1 cellular context compared by ENCODE assay signal in the genomic region with DNA sequence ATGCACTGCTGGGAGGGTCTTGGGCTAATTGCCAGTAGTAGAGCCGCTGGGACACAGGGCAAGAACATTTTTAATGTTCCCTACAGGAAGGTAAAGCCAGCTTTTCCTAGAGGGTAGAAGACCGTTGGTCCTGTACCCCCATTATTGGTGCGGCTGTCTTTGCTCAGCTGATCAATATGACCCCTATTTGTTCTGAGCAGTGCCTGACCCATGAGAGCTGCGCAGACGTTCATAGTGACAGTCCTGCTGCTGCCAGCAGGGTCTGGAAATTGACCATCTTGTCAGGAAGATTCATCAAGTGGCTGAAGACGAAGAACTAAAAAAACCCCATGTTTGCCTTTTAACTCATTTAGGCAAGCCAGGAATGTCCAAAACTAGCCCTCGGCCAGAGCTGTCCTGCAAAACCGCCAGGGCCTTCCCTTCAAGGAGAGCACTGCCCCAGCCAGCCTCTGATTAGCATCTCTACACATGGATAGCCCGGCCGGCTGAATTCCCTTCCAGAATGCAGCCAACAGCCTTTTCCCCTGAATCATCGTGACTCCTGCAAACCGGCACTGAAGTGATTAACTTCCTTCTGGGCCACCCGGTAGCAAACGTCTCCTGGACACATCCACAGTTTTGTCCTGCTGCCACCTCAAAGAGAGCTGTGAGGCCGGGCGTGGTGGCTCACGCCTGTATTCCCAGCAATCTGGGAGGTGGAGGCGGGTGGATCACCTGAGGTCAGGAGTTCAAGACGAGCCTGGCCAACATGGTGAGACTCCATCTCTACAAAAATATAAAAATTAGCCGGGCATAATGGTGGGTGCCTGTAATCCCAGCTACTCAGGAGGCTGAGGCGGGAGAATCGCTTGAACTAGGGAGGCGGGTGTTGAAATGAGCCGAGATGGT.
TF ChIP-seq lines count a peak whose summit lies in the region.

No MANE protein-coding gene starts in this region.

TF ChIP-seq in K562, 482 proteins besides CTCF, POLR2A, EP300 and RAD21 (continues in another document):
- peak; percentile 37; the same call in 1 of the 2 replicates for TF ChIP-seq ZNF239 (CRISPR knock-in tag; IDR thresholded peaks at IDR 0.05)
- no peak for TF ChIP-seq ZNF311 (CRISPR knock-in tag; IDR thresholded peaks at IDR 0.05)
- TF ChIP-seq NR3C1 (CRISPR knock-in tag; IDR thresholded peaks at IDR 0.05): no peak
- TF ChIP-seq ZKSCAN8 (CRISPR knock-in tag; IDR thresholded peaks at IDR 0.05): no peak
- TF ChIP-seq MXI1 (IDR thresholded peaks at IDR 0.05; ENCODE audit: low read depth, low read length): no peak
- TF ChIP-seq, protein P1, sequence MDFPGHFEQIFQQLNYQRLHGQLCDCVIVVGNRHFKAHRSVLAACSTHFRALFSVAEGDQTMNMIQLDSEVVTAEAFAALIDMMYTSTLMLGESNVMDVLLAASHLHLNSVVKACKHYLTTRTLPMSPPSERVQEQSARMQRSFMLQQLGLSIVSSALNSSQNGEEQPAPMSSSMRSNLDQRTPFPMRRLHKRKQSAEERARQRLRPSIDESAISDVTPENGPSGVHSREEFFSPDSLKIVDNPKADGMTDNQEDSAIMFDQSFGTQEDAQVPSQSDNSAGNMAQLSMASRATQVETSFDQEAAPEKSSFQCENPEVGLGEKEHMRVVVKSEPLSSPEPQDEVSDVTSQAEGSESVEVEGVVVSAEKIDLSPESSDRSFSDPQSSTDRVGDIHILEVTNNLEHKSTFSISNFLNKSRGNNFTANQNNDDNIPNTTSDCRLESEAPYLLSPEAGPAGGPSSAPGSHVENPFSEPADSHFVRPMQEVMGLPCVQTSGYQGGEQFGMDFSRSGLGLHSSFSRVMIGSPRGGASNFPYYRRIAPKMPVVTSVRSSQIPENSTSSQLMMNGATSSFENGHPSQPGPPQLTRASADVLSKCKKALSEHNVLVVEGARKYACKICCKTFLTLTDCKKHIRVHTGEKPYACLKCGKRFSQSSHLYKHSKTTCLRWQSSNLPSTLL (IDR thresholded peaks at IDR 0.05): no peak
- TF ChIP-seq ZNF354B (CRISPR knock-in tag; IDR thresholded peaks at IDR 0.05): 0 out of 2 replicates have a peak, but pooled peaks have one; percentile 25
- TF ChIP-seq BCOR (IDR thresholded peaks at IDR 0.05): no peak; the same call in 1 of the 2 replicates
- no peak for TF ChIP-seq CBX5 (IDR thresholded peaks at IDR 0.05; ENCODE audit: borderline replicate concordance, low read depth)
- peak; percentile 59; the same call in 1 of the 2 replicates for TF ChIP-seq DMBX1 (CRISPR knock-in tag; IDR thresholded peaks at IDR 0.05; ENCODE audit: borderline replicate concordance)
- TF ChIP-seq FOXK2 (conservative IDR thresholded peaks at IDR 0.05 in 1 of 2, IDR thresholded peaks at IDR 0.05 in 1 of 2; ENCODE audit: low read depth in 2 of 2): no peak
- TF ChIP-seq, protein P2, sequence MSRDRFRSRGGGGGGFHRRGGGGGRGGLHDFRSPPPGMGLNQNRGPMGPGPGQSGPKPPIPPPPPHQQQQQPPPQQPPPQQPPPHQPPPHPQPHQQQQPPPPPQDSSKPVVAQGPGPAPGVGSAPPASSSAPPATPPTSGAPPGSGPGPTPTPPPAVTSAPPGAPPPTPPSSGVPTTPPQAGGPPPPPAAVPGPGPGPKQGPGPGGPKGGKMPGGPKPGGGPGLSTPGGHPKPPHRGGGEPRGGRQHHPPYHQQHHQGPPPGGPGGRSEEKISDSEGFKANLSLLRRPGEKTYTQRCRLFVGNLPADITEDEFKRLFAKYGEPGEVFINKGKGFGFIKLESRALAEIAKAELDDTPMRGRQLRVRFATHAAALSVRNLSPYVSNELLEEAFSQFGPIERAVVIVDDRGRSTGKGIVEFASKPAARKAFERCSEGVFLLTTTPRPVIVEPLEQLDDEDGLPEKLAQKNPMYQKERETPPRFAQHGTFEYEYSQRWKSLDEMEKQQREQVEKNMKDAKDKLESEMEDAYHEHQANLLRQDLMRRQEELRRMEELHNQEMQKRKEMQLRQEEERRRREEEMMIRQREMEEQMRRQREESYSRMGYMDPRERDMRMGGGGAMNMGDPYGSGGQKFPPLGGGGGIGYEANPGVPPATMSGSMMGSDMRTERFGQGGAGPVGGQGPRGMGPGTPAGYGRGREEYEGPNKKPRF (IDR thresholded peaks at IDR 0.05; ENCODE audit: low read depth, low read length): no peak
- TF ChIP-seq, protein P3, sequence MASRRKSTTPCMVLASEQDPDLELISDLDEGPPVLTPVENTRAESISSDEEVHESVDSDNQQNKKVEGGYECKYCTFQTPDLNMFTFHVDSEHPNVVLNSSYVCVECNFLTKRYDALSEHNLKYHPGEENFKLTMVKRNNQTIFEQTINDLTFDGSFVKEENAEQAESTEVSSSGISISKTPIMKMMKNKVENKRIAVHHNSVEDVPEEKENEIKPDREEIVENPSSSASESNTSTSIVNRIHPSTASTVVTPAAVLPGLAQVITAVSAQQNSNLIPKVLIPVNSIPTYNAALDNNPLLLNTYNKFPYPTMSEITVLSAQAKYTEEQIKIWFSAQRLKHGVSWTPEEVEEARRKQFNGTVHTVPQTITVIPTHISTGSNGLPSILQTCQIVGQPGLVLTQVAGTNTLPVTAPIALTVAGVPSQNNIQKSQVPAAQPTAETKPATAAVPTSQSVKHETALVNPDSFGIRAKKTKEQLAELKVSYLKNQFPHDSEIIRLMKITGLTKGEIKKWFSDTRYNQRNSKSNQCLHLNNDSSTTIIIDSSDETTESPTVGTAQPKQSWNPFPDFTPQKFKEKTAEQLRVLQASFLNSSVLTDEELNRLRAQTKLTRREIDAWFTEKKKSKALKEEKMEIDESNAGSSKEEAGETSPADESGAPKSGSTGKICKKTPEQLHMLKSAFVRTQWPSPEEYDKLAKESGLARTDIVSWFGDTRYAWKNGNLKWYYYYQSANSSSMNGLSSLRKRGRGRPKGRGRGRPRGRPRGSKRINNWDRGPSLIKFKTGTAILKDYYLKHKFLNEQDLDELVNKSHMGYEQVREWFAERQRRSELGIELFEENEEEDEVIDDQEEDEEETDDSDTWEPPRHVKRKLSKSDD (conservative IDR thresholded peaks at IDR 0.05; ENCODE audit: low read length): no peak
- peak; percentile 72 for TF ChIP-seq BRD9 (IDR thresholded peaks at IDR 0.05; ENCODE audit: low read depth, partially characterized antibody)
- TF ChIP-seq, protein P4, sequence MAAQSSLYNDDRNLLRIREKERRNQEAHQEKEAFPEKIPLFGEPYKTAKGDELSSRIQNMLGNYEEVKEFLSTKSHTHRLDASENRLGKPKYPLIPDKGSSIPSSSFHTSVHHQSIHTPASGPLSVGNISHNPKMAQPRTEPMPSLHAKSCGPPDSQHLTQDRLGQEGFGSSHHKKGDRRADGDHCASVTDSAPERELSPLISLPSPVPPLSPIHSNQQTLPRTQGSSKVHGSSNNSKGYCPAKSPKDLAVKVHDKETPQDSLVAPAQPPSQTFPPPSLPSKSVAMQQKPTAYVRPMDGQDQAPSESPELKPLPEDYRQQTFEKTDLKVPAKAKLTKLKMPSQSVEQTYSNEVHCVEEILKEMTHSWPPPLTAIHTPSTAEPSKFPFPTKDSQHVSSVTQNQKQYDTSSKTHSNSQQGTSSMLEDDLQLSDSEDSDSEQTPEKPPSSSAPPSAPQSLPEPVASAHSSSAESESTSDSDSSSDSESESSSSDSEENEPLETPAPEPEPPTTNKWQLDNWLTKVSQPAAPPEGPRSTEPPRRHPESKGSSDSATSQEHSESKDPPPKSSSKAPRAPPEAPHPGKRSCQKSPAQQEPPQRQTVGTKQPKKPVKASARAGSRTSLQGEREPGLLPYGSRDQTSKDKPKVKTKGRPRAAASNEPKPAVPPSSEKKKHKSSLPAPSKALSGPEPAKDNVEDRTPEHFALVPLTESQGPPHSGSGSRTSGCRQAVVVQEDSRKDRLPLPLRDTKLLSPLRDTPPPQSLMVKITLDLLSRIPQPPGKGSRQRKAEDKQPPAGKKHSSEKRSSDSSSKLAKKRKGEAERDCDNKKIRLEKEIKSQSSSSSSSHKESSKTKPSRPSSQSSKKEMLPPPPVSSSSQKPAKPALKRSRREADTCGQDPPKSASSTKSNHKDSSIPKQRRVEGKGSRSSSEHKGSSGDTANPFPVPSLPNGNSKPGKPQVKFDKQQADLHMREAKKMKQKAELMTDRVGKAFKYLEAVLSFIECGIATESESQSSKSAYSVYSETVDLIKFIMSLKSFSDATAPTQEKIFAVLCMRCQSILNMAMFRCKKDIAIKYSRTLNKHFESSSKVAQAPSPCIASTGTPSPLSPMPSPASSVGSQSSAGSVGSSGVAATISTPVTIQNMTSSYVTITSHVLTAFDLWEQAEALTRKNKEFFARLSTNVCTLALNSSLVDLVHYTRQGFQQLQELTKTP (IDR thresholded peaks at IDR 0.05; ENCODE audit: low read depth in 1 of 2, partially characterized antibody in 2 of 2): peak in 1 of 2 experiments; percentile 60
- TF ChIP-seq IFI16 (CRISPR knock-in tag; IDR thresholded peaks at IDR 0.05): no peak
- no peak for TF ChIP-seq BDP1 (IDR thresholded peaks at IDR 0.05; ENCODE audit: insufficient read depth, insufficient read length)
- peak; percentile 99 for TF ChIP-seq C11orf30 (IDR thresholded peaks at IDR 0.05; ENCODE audit: low read depth)
- TF ChIP-seq, protein P5, sequence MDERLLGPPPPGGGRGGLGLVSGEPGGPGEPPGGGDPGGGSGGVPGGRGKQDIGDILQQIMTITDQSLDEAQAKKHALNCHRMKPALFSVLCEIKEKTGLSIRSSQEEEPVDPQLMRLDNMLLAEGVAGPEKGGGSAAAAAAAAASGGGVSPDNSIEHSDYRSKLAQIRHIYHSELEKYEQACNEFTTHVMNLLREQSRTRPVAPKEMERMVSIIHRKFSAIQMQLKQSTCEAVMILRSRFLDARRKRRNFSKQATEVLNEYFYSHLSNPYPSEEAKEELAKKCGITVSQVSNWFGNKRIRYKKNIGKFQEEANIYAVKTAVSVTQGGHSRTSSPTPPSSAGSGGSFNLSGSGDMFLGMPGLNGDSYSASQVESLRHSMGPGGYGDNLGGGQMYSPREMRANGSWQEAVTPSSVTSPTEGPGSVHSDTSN (CRISPR knock-in tag; IDR thresholded peaks at IDR 0.05; ENCODE audit: low read depth): no peak
- TF ChIP-seq, protein P5 (tag; conservative IDR thresholded peaks at IDR 0.05; ENCODE audit: low read depth): peak; percentile 59
- peak; percentile 100 for TF ChIP-seq NFE2 (IDR thresholded peaks at IDR 0.05; ENCODE audit: low read depth)
- peak; percentile 88 for TF ChIP-seq EP400 (IDR thresholded peaks at IDR 0.05)
- TF ChIP-seq KLF1 (tag; IDR thresholded peaks at IDR 0.05): no peak
- no peak for TF ChIP-seq BMI1 (IDR thresholded peaks at IDR 0.05; ENCODE audit: low read length)
- TF ChIP-seq U2AF1 (optimal IDR thresholded peaks at IDR 0.05; ENCODE audit: low read depth, low read length): no peak
- TF ChIP-seq TAF7 (tag; IDR thresholded peaks at IDR 0.05): peak; percentile 42; the same call in 1 of the 2 replicates
- TF ChIP-seq, protein P6, sequence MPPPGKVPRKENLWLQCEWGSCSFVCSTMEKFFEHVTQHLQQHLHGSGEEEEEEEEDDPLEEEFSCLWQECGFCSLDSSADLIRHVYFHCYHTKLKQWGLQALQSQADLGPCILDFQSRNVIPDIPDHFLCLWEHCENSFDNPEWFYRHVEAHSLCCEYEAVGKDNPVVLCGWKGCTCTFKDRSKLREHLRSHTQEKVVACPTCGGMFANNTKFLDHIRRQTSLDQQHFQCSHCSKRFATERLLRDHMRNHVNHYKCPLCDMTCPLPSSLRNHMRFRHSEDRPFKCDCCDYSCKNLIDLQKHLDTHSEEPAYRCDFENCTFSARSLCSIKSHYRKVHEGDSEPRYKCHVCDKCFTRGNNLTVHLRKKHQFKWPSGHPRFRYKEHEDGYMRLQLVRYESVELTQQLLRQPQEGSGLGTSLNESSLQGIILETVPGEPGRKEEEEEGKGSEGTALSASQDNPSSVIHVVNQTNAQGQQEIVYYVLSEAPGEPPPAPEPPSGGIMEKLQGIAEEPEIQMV (tag; conservative IDR thresholded peaks at IDR 0.05; ENCODE audit: low read depth): no peak
- 0 out of 2 replicates have a peak, but pooled peaks have one; percentile 15 for TF ChIP-seq ZBTB17 (CRISPR knock-in tag; IDR thresholded peaks at IDR 0.05)
- TF ChIP-seq, protein P7, sequence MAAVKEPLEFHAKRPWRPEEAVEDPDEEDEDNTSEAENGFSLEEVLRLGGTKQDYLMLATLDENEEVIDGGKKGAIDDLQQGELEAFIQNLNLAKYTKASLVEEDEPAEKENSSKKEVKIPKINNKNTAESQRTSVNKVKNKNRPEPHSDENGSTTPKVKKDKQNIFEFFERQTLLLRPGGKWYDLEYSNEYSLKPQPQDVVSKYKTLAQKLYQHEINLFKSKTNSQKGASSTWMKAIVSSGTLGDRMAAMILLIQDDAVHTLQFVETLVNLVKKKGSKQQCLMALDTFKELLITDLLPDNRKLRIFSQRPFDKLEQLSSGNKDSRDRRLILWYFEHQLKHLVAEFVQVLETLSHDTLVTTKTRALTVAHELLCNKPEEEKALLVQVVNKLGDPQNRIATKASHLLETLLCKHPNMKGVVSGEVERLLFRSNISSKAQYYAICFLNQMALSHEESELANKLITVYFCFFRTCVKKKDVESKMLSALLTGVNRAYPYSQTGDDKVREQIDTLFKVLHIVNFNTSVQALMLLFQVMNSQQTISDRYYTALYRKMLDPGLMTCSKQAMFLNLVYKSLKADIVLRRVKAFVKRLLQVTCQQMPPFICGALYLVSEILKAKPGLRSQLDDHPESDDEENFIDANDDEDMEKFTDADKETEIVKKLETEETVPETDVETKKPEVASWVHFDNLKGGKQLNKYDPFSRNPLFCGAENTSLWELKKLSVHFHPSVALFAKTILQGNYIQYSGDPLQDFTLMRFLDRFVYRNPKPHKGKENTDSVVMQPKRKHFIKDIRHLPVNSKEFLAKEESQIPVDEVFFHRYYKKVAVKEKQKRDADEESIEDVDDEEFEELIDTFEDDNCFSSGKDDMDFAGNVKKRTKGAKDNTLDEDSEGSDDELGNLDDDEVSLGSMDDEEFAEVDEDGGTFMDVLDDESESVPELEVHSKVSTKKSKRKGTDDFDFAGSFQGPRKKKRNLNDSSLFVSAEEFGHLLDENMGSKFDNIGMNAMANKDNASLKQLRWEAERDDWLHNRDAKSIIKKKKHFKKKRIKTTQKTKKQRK (IDR thresholded peaks at IDR 0.05; ENCODE audit: borderline replicate concordance, low read depth, low read length): no peak
- TF ChIP-seq, protein P8, sequence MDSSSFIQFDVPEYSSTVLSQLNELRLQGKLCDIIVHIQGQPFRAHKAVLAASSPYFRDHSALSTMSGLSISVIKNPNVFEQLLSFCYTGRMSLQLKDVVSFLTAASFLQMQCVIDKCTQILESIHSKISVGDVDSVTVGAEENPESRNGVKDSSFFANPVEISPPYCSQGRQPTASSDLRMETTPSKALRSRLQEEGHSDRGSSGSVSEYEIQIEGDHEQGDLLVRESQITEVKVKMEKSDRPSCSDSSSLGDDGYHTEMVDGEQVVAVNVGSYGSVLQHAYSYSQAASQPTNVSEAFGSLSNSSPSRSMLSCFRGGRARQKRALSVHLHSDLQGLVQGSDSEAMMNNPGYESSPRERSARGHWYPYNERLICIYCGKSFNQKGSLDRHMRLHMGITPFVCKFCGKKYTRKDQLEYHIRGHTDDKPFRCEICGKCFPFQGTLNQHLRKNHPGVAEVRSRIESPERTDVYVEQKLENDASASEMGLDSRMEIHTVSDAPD (CRISPR knock-in tag; IDR thresholded peaks at IDR 0.05): no peak
- no peak for TF ChIP-seq GTF2F1 (IDR thresholded peaks at IDR 0.05; ENCODE audit: low read depth, low read length)
- TF ChIP-seq SP2 (IDR thresholded peaks at IDR 0.05; ENCODE audit: extremely low read depth, low read depth, low read length, poor library complexity, severe bottlenecking): no peak
- peak; percentile 52 for TF ChIP-seq NUFIP1 (IDR thresholded peaks at IDR 0.05; ENCODE audit: partially characterized antibody)
- no peak for TF ChIP-seq SAFB2 (IDR thresholded peaks at IDR 0.05; ENCODE audit: borderline replicate concordance, low read depth, low read length, severe bottlenecking)
